Comparison of ENCODE assay signal across 8 cellular contexts in the genomic region with DNA sequence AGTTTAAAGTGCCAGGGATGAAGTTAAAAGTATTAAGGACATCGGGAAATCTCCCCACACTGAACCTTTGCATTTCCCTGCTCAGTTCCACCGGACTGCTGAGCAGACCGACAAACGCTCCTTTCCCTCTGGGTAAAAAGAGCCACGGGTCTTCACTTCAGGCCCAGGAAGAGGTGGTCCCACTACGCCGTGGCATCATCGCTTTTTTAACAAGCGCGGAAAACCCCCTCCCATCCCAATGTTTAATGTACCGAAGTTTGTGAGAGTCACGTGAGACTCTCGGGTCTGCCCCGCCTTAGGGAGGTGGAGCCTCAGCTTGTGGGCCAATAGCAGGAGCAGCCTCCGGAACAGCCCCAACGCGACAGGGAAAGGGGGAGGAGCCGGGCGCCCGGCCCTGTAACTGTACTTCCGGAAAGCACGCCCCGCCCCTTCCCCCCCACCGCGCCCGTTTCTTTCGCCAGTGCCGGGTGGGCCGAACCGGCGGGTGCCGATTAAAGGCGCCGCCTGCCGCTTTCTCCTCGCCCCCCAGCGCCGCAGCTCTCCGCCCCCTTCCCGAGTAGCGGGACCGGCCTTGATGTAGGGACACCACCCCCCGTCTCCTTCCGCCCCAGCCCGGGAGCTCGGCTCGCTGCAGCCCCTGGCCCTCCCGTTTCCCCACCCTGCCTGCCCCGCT.
DNase-seq lines count a peak whose midpoint lies in the region; ATAC-seq and TF ChIP-seq lines count a peak whose summit lies in the region.

No MANE protein-coding gene starts in this region.

- H3K4me3 ChIP-seq in AG09309 (ENCODE audit: control insufficient read depth, low read depth, low read length) = peak overlapping the region; percentile 83

- TF ChIP-seq CTCF in AG09309 (IDR thresholded peaks at IDR 0.05; ENCODE audit: control insufficient read depth, insufficient read depth, low read depth, low read length, missing control alignments) = no peak

- DNase-seq in AG09309 (ENCODE audit: low read depth) (peak; percentile 82), NCI-H446 treated with DMSO at 0.1 percent for 48 hours (lab: John Stamatoyannopoulos, UW) (peak; percentile 88), cerebellar nuclear complex (lab: John Stamatoyannopoulos, UW) (peak; percentile 70 to 93), islet precursor cell (peak; percentile 99)
- DNase-seq in activated CD4-positive, CD25-positive, alpha-beta regulatory T cell treated with anti-CD3 and anti-CD28 coated beads, Interleukin-2, amount 50 U/mL, for 72 hours = peak; percentile 95
- DNase-seq in stimulated activated CD4-positive, alpha-beta T cell treated with anti-CD3 and anti-CD28 coated beads, Interleukin-12 subunit alpha, Interleukin-12 subunit beta, amount 100 ng/mL, for 4 hours = peak; percentile 98

- ATAC-seq in GM19025 (IDR thresholded peaks at IDR 0.05; ENCODE audit: low read depth, unreplicated experiment) = peak; percentile 37
- peak; percentile 58 for ATAC-seq in HG03280 (IDR thresholded peaks at IDR 0.05; ENCODE audit: unreplicated experiment)

Comparison
In these comparisons a context has a peak if more than half of its experiments do, and no peak if none do; other contexts are left out.
1. Peak in every context shown above with its lines: DNase-seq, ATAC-seq and H3K4me3 ChIP-seq.